ENCODE assay signal across 10 cellular contexts in genomic region chr15:28136203-28136895, GRCh38. TPM values are rescaled to one million over a fixed set of nuclear protein-coding genes. Genes with fewer than 3 reads are reported as not detected.
DNase-seq lines count a peak whose midpoint lies in the region; ATAC-seq and TF ChIP-seq lines count a peak whose summit lies in the region.
"Not testable (repeated sequence)": the region's sequence is repeated elsewhere in the genome, so short reads cannot be mapped to it uniquely, and the experiment has no call there.
"Had no signal": no experiment of that assay in that cellular context is flagged by ENCODE, and none has a peak within 500 bp of the region (broad histone marks: within the 10 kb centered on the region; RNA-seq: fewer than 3 reads in every experiment).

No MANE protein-coding gene starts in this region.

- not testable (repeated sequence) for H3K36me3 ChIP-seq in KMS-11 (ENCODE audit: insufficient read depth)

- H3K4me2 ChIP-seq in KMS-11, result peak overlapping the region; percentile 17; the same call in 1 of the 2 replicates

- H2AFZ ChIP-seq in KMS-11 (ENCODE audit: low read depth), result not testable (repeated sequence)

- not testable (repeated sequence) for H4K20me1 ChIP-seq in KMS-11 (ENCODE audit: insufficient read depth)

- POLR2A ChIA-PET in WTC11 (lab: Charles Lee), result not testable (repeated sequence)

- DNase-seq in WTC11 (ENCODE audit: low spot score); stimulated activated naive CD8-positive, alpha-beta T cell treated with anti-CD3 and anti-CD28 coated beads, Interleukin-15, Interleukin-2, amounts not matched to agents 100 U/mL and 50 U/mL, for 24 hours: not testable (repeated sequence)
- peak; percentile 62 for DNase-seq in activated naive CD4-positive, alpha-beta T cell treated with anti-CD3 and anti-CD28 coated beads, Interleukin-2, amount 10 ng/mL, durations not matched to agents 7 days and 5 days

- not testable (repeated sequence) for H3K27ac Mint-ChIP-seq in WTC11
- H3K27ac Mint-ChIP-seq in activated naive CD4-positive, alpha-beta T cell treated with anti-CD3 and anti-CD28 coated beads, Interleukin-2, amount 10 ng/mL, durations not matched to agents 7 days and 5 days, result peak overlapping the region; percentile 81

- not testable (repeated sequence) for H3K9me3 Mint-ChIP-seq in WTC11; activated naive CD4-positive, alpha-beta T cell treated with anti-CD3 and anti-CD28 coated beads, Interleukin-2, amount 10 ng/mL, durations not matched to agents 7 days and 5 days

- TF ChIP-seq CTCF in KMS-11 (conservative IDR thresholded peaks at IDR 0.05; ENCODE audit: low read depth, low read length); WTC11 (IDR thresholded peaks at IDR 0.05): not testable (repeated sequence)

- CTCF ChIA-PET in WTC11 (lab: Charles Lee), result interaction anchor here (2.4 kb wide), 1 partner anchor 10 kb away, joined by 13 read pairs; no protein-coding TSS in a partner anchor
- CTCF ChIA-PET in activated naive CD4-positive, alpha-beta T cell treated with anti-CD3 and anti-CD28 coated beads, Interleukin-2, amount 10 ng/mL, durations not matched to agents 7 days and 5 days (lab: Charles Lee), result interaction anchor here (0.6 to 1.0 kb wide), 2 partner anchors 10 to 812 kb away, joined by 3 read pairs; no protein-coding TSS in a partner anchor

- H3K4me3 ChIP-seq in KMS-11 (IDR thresholded peaks at IDR 0.05; ENCODE audit: insufficient read depth, low read depth, low read length), result not testable (repeated sequence)

- ATAC-seq in GM18517 (IDR thresholded peaks at IDR 0.05; ENCODE audit: unreplicated experiment) (peak; percentile 98), GM19452 (IDR thresholded peaks at IDR 0.05; ENCODE audit: unreplicated experiment) (peak; percentile 100), HG02610 (IDR thresholded peaks at IDR 0.05; ENCODE audit: unreplicated experiment) (peak; percentile 98), HG03103 (IDR thresholded peaks at IDR 0.05; ENCODE audit: low read depth, unreplicated experiment) (peak; percentile 99), WTC11 (peak; percentile 53)
- ATAC-seq in stimulated activated naive CD8-positive, alpha-beta T cell treated with anti-CD3 and anti-CD28 coated beads, Interleukin-15, Interleukin-2, amounts not matched to agents 100 U/mL and 50 U/mL, for 24 hours, result peak; percentile 36

- H3K27me3 Mint-ChIP-seq in WTC11 (ENCODE audit: low read depth); activated naive CD4-positive, alpha-beta T cell treated with anti-CD3 and anti-CD28 coated beads, Interleukin-2, amount 10 ng/mL, durations not matched to agents 7 days and 5 days: not testable (repeated sequence)

- not testable (repeated sequence) for H3K79me2 ChIP-seq in KMS-11 (ENCODE audit: insufficient read depth, low read depth)

- H3K4me1 ChIP-seq in KMS-11 (ENCODE audit: low read depth, poor library complexity, severe bottlenecking), result peaks cover 22% of the 10 kb centered on the region

- H3K4me1 Mint-ChIP-seq in WTC11, result peaks cover 28% of the 10 kb centered on the region
- peaks cover 53% of the 10 kb centered on the region for H3K4me1 Mint-ChIP-seq in activated naive CD4-positive, alpha-beta T cell treated with anti-CD3 and anti-CD28 coated beads, Interleukin-2, amount 10 ng/mL, durations not matched to agents 7 days and 5 days

- not testable (repeated sequence) for H3K4me3 Mint-ChIP-seq in WTC11; activated naive CD4-positive, alpha-beta T cell treated with anti-CD3 and anti-CD28 coated beads, Interleukin-2, amount 10 ng/mL, durations not matched to agents 7 days and 5 days

- not testable (repeated sequence) for H3K27me3 ChIP-seq in KMS-11 (ENCODE audit: insufficient read depth, low read depth)

- not testable (repeated sequence) for H3K9ac ChIP-seq in KMS-11

- peaks cover 54% of the 10 kb centered on the region for H3K36me3 Mint-ChIP-seq in WTC11
- H3K36me3 Mint-ChIP-seq in activated naive CD4-positive, alpha-beta T cell treated with anti-CD3 and anti-CD28 coated beads, Interleukin-2, amount 10 ng/mL, durations not matched to agents 7 days and 5 days, result peaks cover 57% of the 10 kb centered on the region

- H3K27ac ChIP-seq in KMS-11, result not testable (repeated sequence)

RNA-seq across cellular contexts. Expression of gene OCA2, which starts 37.2 kb away (rescaled TPM):
- total RNA-seq in WTC11 (2021), result 0.27 to 0.39 TPM (median 0.27 TPM) in 3 replicates
- total RNA-seq: Daoy, epithelial cell of proximal tubule had no signal

Comparison
In these comparisons a context has a peak if more than half of its experiments do, and no peak if none do; other contexts are left out.
1. ATAC-seq: peak in every context shown above with its lines; median percentile 100 in GM19452; 99 in HG03103; 98 in GM18517; 98 in HG02610; 53 in WTC11; 36 in stimulated activated naive CD8-positive, alpha-beta T cell treated with anti-CD3 and anti-CD28 coated beads, Interleukin-15, Interleukin-2, amounts not matched to agents 100 U/mL and 50 U/mL, for 24 hours.